In the genomic region with DNA sequence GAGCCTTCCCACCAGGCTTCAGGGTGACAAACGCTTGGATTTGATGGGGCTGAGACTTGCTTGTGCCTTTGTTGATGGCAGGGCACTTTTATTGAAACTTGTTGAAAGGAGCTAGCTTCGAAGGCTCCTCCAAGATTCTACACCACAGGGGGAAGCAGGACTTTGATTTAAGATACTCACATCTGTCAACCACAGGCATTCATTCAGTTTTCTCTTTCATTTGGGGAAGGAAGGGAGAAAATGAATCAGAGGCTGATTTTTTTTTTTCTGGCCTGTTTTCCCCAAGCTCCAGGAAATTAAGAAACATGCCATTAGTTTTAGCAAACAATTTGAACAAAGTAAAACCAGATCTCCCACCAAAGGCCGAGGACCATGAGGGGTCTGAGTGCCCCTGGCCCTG, we compare ENCODE assay signal across 25 cellular contexts. TPM values are rescaled to one million over a fixed set of nuclear protein-coding genes. Genes with fewer than 3 reads are reported as not detected.
DNase-seq lines count a peak whose midpoint lies in the region; ATAC-seq, FAIRE-seq and TF ChIP-seq lines count a peak whose summit lies in the region.
"Had no signal": no experiment of that assay in that cellular context is flagged by ENCODE, and none has a peak within 500 bp of the region (broad histone marks: within the 10 kb centered on the region; RNA-seq: fewer than 3 reads in every experiment).

No MANE protein-coding gene starts in this region.

- DNase-seq in A673 (ENCODE audit: low spot score) (peak; percentile 29), HFFc6 (peak; percentile 16), astrocyte (ENCODE audit: low read depth) (peak; percentile 86), kidney tubule cell (ENCODE audit: low spot score) (peak; percentile 31), HEK293T (ENCODE audit: extremely low spot score) (no peak), inferior parietal cortex (ENCODE audit: extremely low spot score) (no peak), endothelial cell (ENCODE audit: low spot score) (no peak)
- DNase-seq: activated naive CD4-positive, alpha-beta T cell treated with Interleukin-2 at 50 U/mL for 16 hours; activated T-cell treated with anti-CD3 and anti-CD28 coated beads for 4 hours; body of pancreas; CD8-positive, alpha-beta memory T cell; DMS79 treated with DMSO at 0.1 percent for 48 hours; erythroblast; heart left ventricle; islet precursor cell; mammary epithelial cell; NCI-H1105; NCI-H774; stimulated activated CD4-positive, alpha-beta T cell treated with anti-CD3 and anti-CD28 coated beads, Interleukin-15, amount 100 ng/mL, for 24 hours; SW 1271 had no signal

- peaks cover 22% of the 10 kb centered on the region for H3K9me3 ChIP-seq in A673 (ENCODE audit: low read depth, low read length, poor library complexity, severe bottlenecking)
- H3K9me3 ChIP-seq in astrocyte (ENCODE audit: insufficient read depth, low read depth, low read length), result peaks cover 14% of the 10 kb centered on the region
- H3K9me3 ChIP-seq: body of pancreas had no signal

- POLR2A ChIA-PET in A673 (lab: Charles Lee; ENCODE audit: low non-redundant PET) (interaction anchor here (0.6 kb wide), 1 partner anchor 20 kb away, joined by 3 read pairs; no protein-coding TSS in a partner anchor), HEK293T (lab: Yijun Ruan, JAX) (no interaction called here)

- TF ChIP-seq CTCF in A673 (conservative IDR thresholded peaks at IDR 0.05; ENCODE audit: low read depth, low read length), result no peak
- TF ChIP-seq CTCF in HFFc6 (IDR thresholded peaks at IDR 0.05), result no peak
- no peak for TF ChIP-seq CTCF in astrocyte (IDR thresholded peaks at IDR 0.05; ENCODE audit: insufficient read depth, low read depth, low read length)
- TF ChIP-seq CTCF in endothelial cell (IDR thresholded peaks at IDR 0.05; ENCODE audit: unreplicated experiment), result no peak

- ATAC-seq in GM21717 (IDR thresholded peaks at IDR 0.05; ENCODE audit: unreplicated experiment), result no peak
- ATAC-seq: body of pancreas had no signal

- H3K79me2 ChIP-seq in astrocyte (ENCODE audit: insufficient read depth, low read length), result no peaks in the 10 kb centered on the region

- H3K9ac ChIP-seq in astrocyte (ENCODE audit: low read length), result peak overlapping the region; percentile 54
- H3K9ac ChIP-seq: KMS-11 had no signal

- FAIRE-seq in astrocyte (lab: Jason Lieb, UNC), result peak; percentile 54
- FAIRE-seq: A204.1 had no signal

- H3K4me1 Mint-ChIP-seq in HFFc6 (ENCODE audit: low read depth), result peaks cover 37% of the 10 kb centered on the region
- H3K4me1 Mint-ChIP-seq in astrocyte (ENCODE audit: low read depth, unreplicated experiment), result peaks cover 19% of the 10 kb centered on the region
- no peaks in the 10 kb centered on the region for H3K4me1 Mint-ChIP-seq in endothelial cell (ENCODE audit: unreplicated experiment)
- H3K4me1 Mint-ChIP-seq: CD8-positive, alpha-beta memory T cell had no signal

- no peaks in the 10 kb centered on the region for H3K36me3 ChIP-seq in A673 (ENCODE audit: insufficient read depth, low read length, poor library complexity, severe bottlenecking)
- no peaks in the 10 kb centered on the region for H3K36me3 ChIP-seq in astrocyte (ENCODE audit: insufficient read depth, low read length)
- H3K36me3 ChIP-seq: heart left ventricle had no signal

- CTCF ChIA-PET in A673 (lab: Charles Lee) (no interaction called here), HEK293T (lab: Yijun Ruan, JAX) (no interaction called here)

- peak overlapping the region; percentile 19 for H2AFZ ChIP-seq in astrocyte (ENCODE audit: low read depth, low read length)

- H3K27ac ChIP-seq in A673 (ENCODE audit: low read depth, low read length, poor library complexity, severe bottlenecking) (peak overlapping the region; percentile 73), astrocyte (ENCODE audit: low read depth, low read length) (peak overlapping the region; percentile 87)
- H3K27ac ChIP-seq: body of pancreas, KMS-11 had no signal

- H3K36me3 Mint-ChIP-seq in HFFc6 (ENCODE audit: low read depth), result peaks cover 46% of the 10 kb centered on the region
- peaks cover 16% of the 10 kb centered on the region for H3K36me3 Mint-ChIP-seq in astrocyte (ENCODE audit: low read depth, unreplicated experiment)
- peaks cover 11% of the 10 kb centered on the region for H3K36me3 Mint-ChIP-seq in endothelial cell (ENCODE audit: low read depth, unreplicated experiment)
- H3K36me3 Mint-ChIP-seq: CD8-positive, alpha-beta memory T cell had no signal

- peak overlapping the region; percentile 56 for H3K4me2 ChIP-seq in astrocyte (ENCODE audit: low read length)
- H3K4me2 ChIP-seq: KMS-11 had no signal

- H3K27me3 ChIP-seq in A673 (replicated peaks; ENCODE audit: insufficient read depth, low read depth, low read length, poor library complexity) (no peaks in the 10 kb centered on the region), astrocyte (ENCODE audit: insufficient read depth, low read length) (no peaks in the 10 kb centered on the region)
- H3K27me3 ChIP-seq: body of pancreas, heart left ventricle had no signal

- peaks cover 30% of the 10 kb centered on the region for H3K9me3 Mint-ChIP-seq in HFFc6
- H3K9me3 Mint-ChIP-seq in astrocyte (ENCODE audit: unreplicated experiment), result peaks cover 9% of the 10 kb centered on the region
- no peaks in the 10 kb centered on the region for H3K9me3 Mint-ChIP-seq in endothelial cell (ENCODE audit: unreplicated experiment)

- H3K27ac Mint-ChIP-seq in HFFc6 (peak overlapping the region; percentile 89), astrocyte (ENCODE audit: unreplicated experiment) (peak overlapping the region; percentile 89), endothelial cell (ENCODE audit: unreplicated experiment) (no peak overlapping the region)
- H3K27ac Mint-ChIP-seq: CD8-positive, alpha-beta memory T cell; stimulated activated naive CD8-positive, alpha-beta T cell treated with anti-CD3 and anti-CD28 coated beads, Interleukin-15, Interleukin-2, amounts not matched to agents 100 ng/mL and 50 ng/mL, for 24 hours had no signal

- H3K4me1 ChIP-seq in A673 (ENCODE audit: insufficient read depth, low read length, poor library complexity, severe bottlenecking), result peaks cover 19% of the 10 kb centered on the region
- H3K4me1 ChIP-seq in astrocyte (ENCODE audit: insufficient read depth, low read length), result peaks cover 28% of the 10 kb centered on the region
- H3K4me1 ChIP-seq: body of pancreas had no signal

- H3K27me3 Mint-ChIP-seq in HFFc6 (ENCODE audit: insufficient read depth), result peaks cover 2% of the 10 kb centered on the region
- H3K27me3 Mint-ChIP-seq in astrocyte (ENCODE audit: low read depth, unreplicated experiment), result no peaks in the 10 kb centered on the region
- H3K27me3 Mint-ChIP-seq in endothelial cell (ENCODE audit: unreplicated experiment), result peaks cover 6% of the 10 kb centered on the region
- H3K27me3 Mint-ChIP-seq: CD8-positive, alpha-beta memory T cell; stimulated activated naive CD8-positive, alpha-beta T cell treated with anti-CD3 and anti-CD28 coated beads, Interleukin-15, Interleukin-2, amounts not matched to agents 100 ng/mL and 50 ng/mL, for 24 hours had no signal

- H4K20me1 ChIP-seq in astrocyte (ENCODE audit: insufficient read depth, low read length), result no peaks in the 10 kb centered on the region

- BruUV-seq in A673 (replicated peaks; lab: Mats Ljungman, UMichigan), result no TSS peak

- H3K4me3 Mint-ChIP-seq in HFFc6 (no peak overlapping the region), astrocyte (ENCODE audit: unreplicated experiment) (peak overlapping the region; percentile 45), endothelial cell (ENCODE audit: unreplicated experiment) (no peak overlapping the region)
- H3K4me3 Mint-ChIP-seq: CD8-positive, alpha-beta memory T cell; neural crest cell; stimulated activated naive CD8-positive, alpha-beta T cell treated with anti-CD3 and anti-CD28 coated beads, Interleukin-15, Interleukin-2, amounts not matched to agents 100 ng/mL and 50 ng/mL, for 24 hours had no signal

- intact Hi-C loops in A673 (cut with micrococcal nuclease; ENCODE audit: unreplicated experiment), result no loop called here

- peak overlapping the region; percentile 22 for H3K4me3 ChIP-seq in A673 (ENCODE audit: low read depth, low read length, poor library complexity, severe bottlenecking)
- H3K4me3 ChIP-seq in astrocyte (ENCODE audit: insufficient read depth, low read depth, low read length), result no peak overlapping the region
- H3K4me3 ChIP-seq: body of pancreas, heart left ventricle had no signal

TF ChIP-seq in HEK293T, 16 proteins besides CTCF, POLR2A, EP300 and RAD21:
- TF ChIP-seq CTBP1 (IDR thresholded peaks at IDR 0.05; ENCODE audit: borderline replicate concordance) (no peak), FOXA1 (IDR thresholded peaks at IDR 0.05) (no peak), SP1 (IDR thresholded peaks at IDR 0.05) (no peak), ZNF384 (IDR thresholded peaks at IDR 0.05) (no peak), HDGF (IDR thresholded peaks at IDR 0.05; ENCODE audit: borderline replicate concordance) (no peak)

RNA-seq across cellular contexts. Expression of a gene that starts 8.7 kb away (rescaled TPM):
- not detected in 2 replicates for total RNA-seq in A673 (2021)
- 10 to 100 TPM; 14.5 to 43.3 (median 34.9) TPM for total RNA-seq in HFFc6 (2021; fragmentation: NEBNext Ultra II Directional; extraction: Animal tissue kit (Norgen Biotek cat#: 25700))
- 16.4 and 23.3 TPM in 2 replicates for total RNA-seq in astrocyte
- not detected for total RNA-seq in endothelial cell (ENCODE audit: unreplicated experiment)
- total RNA-seq: CD8-positive, alpha-beta memory T cell; neural crest cell had no signal

Comparison
In these comparisons a context has a peak if more than half of its experiments do, and no peak if none do; other contexts are left out.
1. DNase-seq: peak in A673 (single experiment), HFFc6 (single experiment), astrocyte (single experiment) and kidney tubule cell (single experiment); none in HEK293T (single experiment), inferior parietal cortex (single experiment) and endothelial cell (single experiment).
2. RNA of a gene that starts 8.7 kb away (total RNA-seq): 14.5 to 43.3 TPM in HFFc6 and 16.4 to 23.3 TPM in astrocyte; not detected in endothelial cell (single experiment) and not detected in A673; every median in the first group is over 10 times any median in the second.